14 cellular contexts compared by ENCODE assay signal in the genomic region with DNA sequence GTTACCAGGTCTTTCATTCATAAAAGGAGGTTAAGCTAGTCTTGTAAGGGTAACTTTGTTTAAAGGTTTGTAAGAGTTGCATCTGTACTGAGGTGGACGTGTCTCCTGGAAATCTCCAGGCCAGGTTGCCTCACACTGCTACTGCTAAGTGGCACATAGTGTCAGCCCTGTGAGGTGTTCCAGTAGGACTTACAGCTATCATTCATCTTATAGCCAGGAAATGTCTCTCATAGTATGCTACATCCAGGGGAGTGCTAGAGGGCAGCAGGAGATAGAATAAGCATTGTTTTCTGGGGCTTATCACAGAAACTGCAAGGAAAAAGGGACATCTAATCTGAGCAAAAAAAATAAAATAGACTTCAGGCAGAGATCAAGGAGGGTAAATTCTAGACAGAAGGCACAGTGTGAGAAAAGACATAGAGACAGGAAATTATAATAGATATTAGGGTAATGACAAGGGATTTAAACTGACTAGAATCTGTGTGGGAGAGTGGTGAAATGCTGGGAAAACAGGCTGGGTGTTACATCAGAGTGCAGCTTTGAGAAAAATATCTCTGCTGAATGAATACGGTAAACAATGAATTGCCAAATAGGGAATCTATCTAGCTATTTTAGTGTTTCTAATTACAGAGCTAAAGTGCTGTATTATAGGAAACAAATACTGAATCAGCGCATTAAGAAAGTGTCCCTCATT.
DNase-seq lines count a peak whose midpoint lies in the region; TF ChIP-seq lines count a peak whose summit lies in the region.
"Had no signal": no experiment of that assay in that cellular context is flagged by ENCODE, and none has a peak within 500 bp of the region (broad histone marks: within the 10 kb centered on the region; RNA-seq: fewer than 3 reads in every experiment).

No MANE protein-coding gene starts in this region.

- H4K20me1 ChIP-seq in OCI-LY7 (ENCODE audit: insufficient read depth, low read length), result no peaks in the 10 kb centered on the region
- H4K20me1 ChIP-seq in hepatocyte (ENCODE audit: insufficient read depth, poor library complexity, severe bottlenecking), result no peaks in the 10 kb centered on the region

- no peaks in the 10 kb centered on the region for H3K9me3 ChIP-seq in OCI-LY7 (ENCODE audit: low read length)
- no peaks in the 10 kb centered on the region for H3K9me3 ChIP-seq in mesodermal cell (ENCODE audit: control insufficient read depth, low read length)
- no peaks in the 10 kb centered on the region for H3K9me3 ChIP-seq in hepatocyte (ENCODE audit: low read depth)
- H3K9me3 ChIP-seq in ascending aorta, result no peaks in the 10 kb centered on the region

- H3K4me1 ChIP-seq in OCI-LY7 (ENCODE audit: insufficient read depth, low read length, poor library complexity, severe bottlenecking) (no peaks in the 10 kb centered on the region), mesodermal cell (ENCODE audit: control insufficient read depth, insufficient read depth, low read length, poor library complexity, severe bottlenecking) (peaks cover 9% of the 10 kb centered on the region), hepatocyte (ENCODE audit: insufficient read depth) (no peaks in the 10 kb centered on the region), ascending aorta (no peaks in the 10 kb centered on the region)

- no peaks in the 10 kb centered on the region for H3K9me3 Mint-ChIP-seq in activated CD4-positive, alpha-beta memory T cell treated with anti-CD3 and anti-CD28 coated beads for 36 hours

- H3K27me3 Mint-ChIP-seq in activated CD4-positive, alpha-beta memory T cell treated with anti-CD3 and anti-CD28 coated beads for 36 hours, result no peaks in the 10 kb centered on the region
- H3K27me3 Mint-ChIP-seq: naive thymus-derived CD4-positive, alpha-beta T cell had no signal

- WGBS in mesodermal cell (ENCODE audit: insufficient coverage in 2 of 2), 2 experiments, result 83% methylated on average over 1 to 2 of the region's 3 CpGs
- 74% methylated on average over 3 of the region's 3 CpGs for WGBS in hepatocyte (ENCODE audit: low lambda C conversion rate, missing lambda C conversion rate)

- no peak overlapping the region for H3K4me2 ChIP-seq in OCI-LY7 (ENCODE audit: low read length)
- H3K4me2 ChIP-seq in hepatocyte, result no peak overlapping the region

- H3K4me3 ChIP-seq in OCI-LY7 (ENCODE audit: low read depth, low read length, poor library complexity, severe bottlenecking) (no peak overlapping the region), epithelial cell of proximal tubule (ENCODE audit: low read depth, low read length) (no peak overlapping the region), mesodermal cell (ENCODE audit: extremely low read depth, insufficient read depth, low read length, poor library complexity, severe bottlenecking) (no peak overlapping the region), hepatocyte (no peak overlapping the region), ascending aorta (no peak overlapping the region)

- H3K36me3 Mint-ChIP-seq in activated CD4-positive, alpha-beta memory T cell treated with anti-CD3 and anti-CD28 coated beads for 36 hours, result no peaks in the 10 kb centered on the region

- no TSS peak for BruUV-seq in OCI-LY7 (replicated peaks; lab: Mats Ljungman, UMichigan)

- no peak for DNase-seq in GM10266 (ENCODE audit: extremely low spot score)
- no peak for DNase-seq in OCI-LY7 (ENCODE audit: low spot score)
- no peak for DNase-seq in epithelial cell of proximal tubule (ENCODE audit: low read depth)
- DNase-seq in hepatocyte (ENCODE audit: low spot score), result no peak
- DNase-seq in activated CD4-positive, alpha-beta memory T cell treated with anti-CD3 and anti-CD28 coated beads for 36 hours, result no peak
- no peak for DNase-seq in ascending aorta (ENCODE audit: low spot score in 2 of 2)
- no peak for DNase-seq in NCI-H1105 treated with DMSO at 0.1 percent for 48 hours (lab: John Stamatoyannopoulos, UW)
- DNase-seq: activated CD8-positive, alpha-beta memory T cell treated with anti-CD3 and anti-CD28 coated beads for 24 hours; activated naive CD4-positive, alpha-beta T cell treated with Interleukin-2 at 50 U/mL for 16 hours; cerebellar nuclear complex; KBM-7; naive thymus-derived CD4-positive, alpha-beta T cell; NCI-H2171 had no signal

- CTCF ChIA-PET in OCI-LY7 (lab: Charles Lee; ENCODE audit: unreplicated experiment), result no interaction called here
- CTCF ChIA-PET in activated CD4-positive, alpha-beta memory T cell treated with anti-CD3 and anti-CD28 coated beads for 36 hours (lab: Charles Lee), result no interaction called here

- H2AFZ ChIP-seq in OCI-LY7 (ENCODE audit: low read length), result no peak overlapping the region
- H2AFZ ChIP-seq in hepatocyte, result no peak overlapping the region

- no peaks in the 10 kb centered on the region for H3K36me3 ChIP-seq in OCI-LY7 (ENCODE audit: insufficient read depth, low read length)
- H3K36me3 ChIP-seq in mesodermal cell (ENCODE audit: control insufficient read depth, insufficient read depth, low read length), result no peaks in the 10 kb centered on the region
- no peaks in the 10 kb centered on the region for H3K36me3 ChIP-seq in hepatocyte (replicated peaks; ENCODE audit: insufficient read depth, low read depth)
- no peaks in the 10 kb centered on the region for H3K36me3 ChIP-seq in ascending aorta

- H3K27ac Mint-ChIP-seq in activated CD4-positive, alpha-beta memory T cell treated with anti-CD3 and anti-CD28 coated beads for 36 hours, result no peak overlapping the region
- H3K27ac Mint-ChIP-seq: naive thymus-derived CD4-positive, alpha-beta T cell had no signal

- POLR2A ChIA-PET in OCI-LY7 (lab: Charles Lee), result no interaction called here
- POLR2A ChIA-PET in activated CD4-positive, alpha-beta memory T cell treated with anti-CD3 and anti-CD28 coated beads for 36 hours (lab: Charles Lee), result no interaction called here

- no peaks in the 10 kb centered on the region for H3K27me3 ChIP-seq in hepatocyte
- no peaks in the 10 kb centered on the region for H3K27me3 ChIP-seq in ascending aorta

- no peak overlapping the region for H3K27ac ChIP-seq in OCI-LY7 (ENCODE audit: low read depth, low read length, poor library complexity, severe bottlenecking)
- peak overlapping the region; percentile 49 for H3K27ac ChIP-seq in mesodermal cell (ENCODE audit: low read depth, low read length, severe bottlenecking)
- H3K27ac ChIP-seq in hepatocyte, result no peak overlapping the region
- H3K27ac ChIP-seq in ascending aorta, result no peak overlapping the region

- no peaks in the 10 kb centered on the region for H3K4me1 Mint-ChIP-seq in activated CD4-positive, alpha-beta memory T cell treated with anti-CD3 and anti-CD28 coated beads for 36 hours (ENCODE audit: low read depth)
- H3K4me1 Mint-ChIP-seq: naive thymus-derived CD4-positive, alpha-beta T cell had no signal

- TF ChIP-seq CTCF in GM10266 (IDR thresholded peaks at IDR 0.05; ENCODE audit: control insufficient read depth, insufficient read depth, low read depth, missing control alignments) (peak; percentile 16), OCI-LY7 (conservative IDR thresholded peaks at IDR 0.05; ENCODE audit: low read length) (0 out of 2 replicates have a peak, but pooled peaks have one; percentile 12), epithelial cell of proximal tubule (conservative IDR thresholded peaks at IDR 0.05; ENCODE audit: low read depth, low read length) (peak; percentile 13), hepatocyte (IDR thresholded peaks at IDR 0.05; ENCODE audit: poor library complexity) (no peak), ascending aorta (IDR thresholded peaks at IDR 0.05) (no peak)

- no peak overlapping the region for H3K4me3 Mint-ChIP-seq in activated CD4-positive, alpha-beta memory T cell treated with anti-CD3 and anti-CD28 coated beads for 36 hours
- H3K4me3 Mint-ChIP-seq: naive thymus-derived CD4-positive, alpha-beta T cell had no signal

- no peaks in the 10 kb centered on the region for H3K79me2 ChIP-seq in OCI-LY7 (ENCODE audit: insufficient read depth, low read depth, low read length)
- no peaks in the 10 kb centered on the region for H3K79me2 ChIP-seq in hepatocyte

- intact Hi-C loops in OCI-LY7 (cut with micrococcal nuclease; ENCODE audit: unreplicated experiment), result no loop called here
- intact Hi-C loops in activated CD4-positive, alpha-beta memory T cell treated with anti-CD3 and anti-CD28 coated beads for 36 hours (cut with micrococcal nuclease), result no loop called here
- intact Hi-C loops in ascending aorta (cut with DNase I), result no loop called here

- no peaks in the 10 kb centered on the region for H3K9me2 ChIP-seq in OCI-LY7 (ENCODE audit: insufficient read depth, low read length)
- no peaks in the 10 kb centered on the region for H3K9me2 ChIP-seq in hepatocyte (replicated peaks; ENCODE audit: insufficient read depth)

Comparison
In these comparisons a context has a peak if more than half of its experiments do, and no peak if none do; other contexts are left out.
1. CTCF ChIP-seq: peak in GM10266 (single experiment), OCI-LY7 (single experiment) and epithelial cell of proximal tubule (single experiment); none in hepatocyte (single experiment) and ascending aorta (0 of 3).